14 cellular contexts compared by ENCODE assay signal in genomic region chr4:119364203-119364602, GRCh38. TPM values are rescaled to one million over a fixed set of nuclear protein-coding genes. Genes with fewer than 3 reads are reported as not detected.
"Had no signal": no experiment of that assay in that cellular context is flagged by ENCODE, and none has a peak within 500 bp of the region (broad histone marks: within the 10 kb centered on the region; RNA-seq: fewer than 3 reads in every experiment).

No MANE protein-coding gene starts in this region.

RNA-seq across cellular contexts. Expression of gene FABP2, which starts 42.3 kb away (rescaled TPM):
- total RNA-seq: activated CD4-positive, alpha-beta memory T cell treated with anti-CD3 and anti-CD28 coated beads, Interleukin-2, amount 10 ng/mL, durations not matched to agents 7 days and 5 days; activated CD4-positive, alpha-beta T cell treated with anti-CD3 and anti-CD28 coated beads, Interleukin-2, amount 10 ng/mL, durations not matched to agents 7 days and 5 days; activated naive CD8-positive, alpha-beta T cell treated with anti-CD3 and anti-CD28 coated beads for 36 hours; activated T-cell treated with anti-CD3 and anti-CD28 coated beads, Interleukin-2, amount 50 U/mL, for 4 hours; activated T-helper 1 cell treated with anti-CD3 and anti-CD28 coated beads, Interleukin-12 subunit alpha, Interleukin-12 subunit beta, Interleukin-2, Interleukin-4 antibody, amounts not matched to agents 30 ng/mL and 10 ng/mL and 1 ng/mL, durations not matched to agents 14 hours and 24 hours and 36 hours; aorta; body of pancreas; dermis microvascular lymphatic vessel endothelial cell; endothelial cell of umbilical vein; epithelial cell of proximal tubule; esophagus muscularis mucosa; fibroblast of villous mesenchyme; frontal cortex; T-helper 1 cell treated with Interleukin-12 subunit alpha and Interleukin-12 subunit beta and Interleukin-4 antibody, amounts not matched to agents 30 ng/mL and 1 ng/mL, for 36 hours had no signal
- polyA plus RNA-seq: endothelial cell of umbilical vein had no signal
